ENCODE assay signal across 2 cellular contexts in genomic region chr1:34342334-34342733, GRCh38.
TF ChIP-seq lines count a peak whose summit lies in the region.

No MANE protein-coding gene starts in this region.

TF ChIP-seq in SK-N-SH, 30 proteins besides CTCF, POLR2A, EP300 and RAD21:
- TF ChIP-seq ZBTB33 (IDR thresholded peaks at IDR 0.05; ENCODE audit: borderline replicate concordance, low read depth) (no peak), TAF1 (IDR thresholded peaks at IDR 0.05; ENCODE audit: borderline replicate concordance, low read depth, low read length) (no peak), FOXJ3 (CRISPR knock-in tag; IDR thresholded peaks at IDR 0.05) (no peak), MAX (IDR thresholded peaks at IDR 0.05; ENCODE audit: low read depth) (no peak), YY1 (IDR thresholded peaks at IDR 0.05; ENCODE audit: low read depth) (no peak), FOSL2 (IDR thresholded peaks at IDR 0.05; ENCODE audit: borderline replicate concordance, low read depth) (no peak), NRF1 (IDR thresholded peaks at IDR 0.05; ENCODE audit: low read depth, low read length) (no peak), TCF12 (IDR thresholded peaks at IDR 0.05) (no peak), SIN3A (IDR thresholded peaks at IDR 0.05; ENCODE audit: borderline replicate concordance, low read depth, low read length) (no peak), RCOR1 (IDR thresholded peaks at IDR 0.05; ENCODE audit: low read length) (no peak)

TF ChIP-seq in SK-N-SH treated with all-trans-retinoic acid at 6 μM for 48 hours, 23 proteins besides CTCF, POLR2A, EP300 and RAD21 (continued from another document):
- no peak for TF ChIP-seq POU6F1 (CRISPR knock-in tag; IDR thresholded peaks at IDR 0.05; ENCODE audit: borderline replicate concordance, low read depth)
- no peak for TF ChIP-seq TCF4 (CRISPR knock-in tag; IDR thresholded peaks at IDR 0.05; ENCODE audit: borderline replicate concordance)
- TF ChIP-seq TOX (CRISPR knock-in tag; IDR thresholded peaks at IDR 0.05; ENCODE audit: borderline replicate concordance): no peak
- no peak for TF ChIP-seq BACH2 (CRISPR knock-in tag; IDR thresholded peaks at IDR 0.05; ENCODE audit: borderline replicate concordance)
- no peak for TF ChIP-seq ESRRG (CRISPR knock-in tag; IDR thresholded peaks at IDR 0.05)
- no peak for TF ChIP-seq GLIS3 (CRISPR knock-in tag; IDR thresholded peaks at IDR 0.05)
- no peak for TF ChIP-seq ZNF8 (CRISPR knock-in tag; IDR thresholded peaks at IDR 0.05)
- no peak for TF ChIP-seq PPARA (CRISPR knock-in tag; IDR thresholded peaks at IDR 0.05; ENCODE audit: borderline replicate concordance)
- no peak for TF ChIP-seq ISL1 (CRISPR knock-in tag; IDR thresholded peaks at IDR 0.05)
- TF ChIP-seq ZFP3 (CRISPR knock-in tag; IDR thresholded peaks at IDR 0.05): no peak
- no peak for TF ChIP-seq ARNTL (CRISPR knock-in tag; IDR thresholded peaks at IDR 0.05; ENCODE audit: borderline replicate concordance, low read depth)
